20 cellular contexts compared by ENCODE assay signal in the genomic region with DNA sequence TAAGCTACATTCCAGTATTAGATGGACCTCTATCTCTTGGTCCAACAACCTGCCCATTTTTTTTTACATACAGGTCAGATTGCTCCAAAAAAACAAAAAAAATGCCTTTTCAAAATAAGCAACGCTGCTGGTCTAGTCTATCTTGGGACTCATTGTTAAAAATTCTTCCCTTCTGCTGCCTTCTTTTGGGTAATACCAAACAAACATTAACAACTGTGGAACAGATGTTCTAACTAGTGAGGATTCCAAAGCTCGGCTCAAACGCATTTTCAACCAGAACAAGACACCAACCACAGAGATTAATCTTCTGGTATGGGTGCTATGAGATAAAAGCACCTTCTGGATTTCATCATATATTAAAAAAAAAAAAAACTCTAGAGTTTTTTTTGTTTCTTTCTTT. TPM values are rescaled to one million over a fixed set of nuclear protein-coding genes. Genes with fewer than 3 reads are reported as not detected.
DNase-seq lines count a peak whose midpoint lies in the region; ATAC-seq and TF ChIP-seq lines count a peak whose summit lies in the region.
"Had no signal": no experiment of that assay in that cellular context is flagged by ENCODE, and none has a peak within 500 bp of the region (broad histone marks: within the 10 kb centered on the region; RNA-seq: fewer than 3 reads in every experiment).

No MANE protein-coding gene starts in this region.

- no peaks in the 10 kb centered on the region for H3K36me3 ChIP-seq in CD8-positive, alpha-beta T cell (ENCODE audit: insufficient read depth, low read length)
- H3K36me3 ChIP-seq: neutrophil had no signal

- CTCF ChIA-PET in CD8-positive, alpha-beta T cell (lab: Charles Lee) = no interaction called here

- H3K9me3 Mint-ChIP-seq in nephron = no peaks in the 10 kb centered on the region
- H3K9me3 Mint-ChIP-seq in CD8-positive, alpha-beta T cell = no peaks in the 10 kb centered on the region
- H3K9me3 Mint-ChIP-seq: activated naive CD4-positive, alpha-beta T cell treated with anti-CD3 and anti-CD28 coated beads, Interleukin-2, amount 50 U/mL, for 72 hours; H9 had no signal

- no peak for TF ChIP-seq CTCF in nephron (IDR thresholded peaks at IDR 0.05; ENCODE audit: unreplicated experiment in 3 of 3)
- TF ChIP-seq CTCF in CD8-positive, alpha-beta T cell (IDR thresholded peaks at IDR 0.05) = no peak

- POLR2A ChIA-PET in CD8-positive, alpha-beta T cell (lab: Charles Lee) = no interaction called here

- intact Hi-C loops in CD8-positive, alpha-beta T cell (cut with DNase I, micrococcal nuclease) = no loop called here

- H3K4me3 Mint-ChIP-seq in nephron = peak overlapping the region in 1 of 3 experiments; percentile 45
- H3K4me3 Mint-ChIP-seq in CD8-positive, alpha-beta T cell = no peak overlapping the region
- H3K4me3 Mint-ChIP-seq: activated CD8-positive, alpha-beta T cell treated with anti-CD3 and anti-CD28 coated beads, Interleukin-2, amount 10 ng/mL, durations not matched to agents 7 days and 5 days; H9 had no signal

- H3K4me1 ChIP-seq in CD8-positive, alpha-beta T cell (ENCODE audit: insufficient read depth, low read length) = peaks cover 12% of the 10 kb centered on the region

- H3K36me3 Mint-ChIP-seq in nephron (ENCODE audit: low read depth) = peaks cover 5% of the 10 kb centered on the region
- H3K36me3 Mint-ChIP-seq in CD8-positive, alpha-beta T cell = peaks cover 6% of the 10 kb centered on the region

- H3K4me3 ChIP-seq in CD8-positive, alpha-beta T cell (ENCODE audit: low read depth, low read length) = no peak overlapping the region
- H3K4me3 ChIP-seq: body of pancreas, SJSA1, testis had no signal

- no peaks in the 10 kb centered on the region for H3K27me3 ChIP-seq in CD8-positive, alpha-beta T cell (ENCODE audit: insufficient read depth, low read length)
- H3K27me3 ChIP-seq: body of pancreas, neutrophil, SJSA1, testis had no signal

- no peak for TF ChIP-seq POLR2A in GM18505 (IDR thresholded peaks at IDR 0.05; ENCODE audit: borderline replicate concordance, extremely low read depth, insufficient read depth, insufficient read length)

- peak; percentile 68 for DNase-seq in EH (ENCODE audit: low read depth)
- DNase-seq in NCI-H82 (lab: John Stamatoyannopoulos, UW) = peak; percentile 41
- DNase-seq in dedifferentiated amniotic fluid mesenchymal stem cell (ENCODE audit: extremely low spot score) = peak; percentile 47
- DNase-seq in GF-D8 (lab: John Stamatoyannopoulos, UW) = no peak
- no peak for DNase-seq in CD8-positive, alpha-beta T cell
- DNase-seq: activated CD4-positive, CD25-positive, alpha-beta regulatory T cell; activated CD8-positive, alpha-beta T cell treated with anti-CD3 and anti-CD28 coated beads, Interleukin-2, amount 10 ng/mL, durations not matched to agents 7 days and 5 days; body of pancreas; dermis blood vessel endothelial cell; H9; left ventricle myocardium superior; NCI-H1105 treated with DMSO at 0.1 percent for 48 hours; retina; testis had no signal

- H3K27ac Mint-ChIP-seq in nephron = peak overlapping the region; percentile 27 to 66 (median 48)
- H3K27ac Mint-ChIP-seq in CD8-positive, alpha-beta T cell = no peak overlapping the region
- H3K27ac Mint-ChIP-seq: activated CD8-positive, alpha-beta T cell treated with anti-CD3 and anti-CD28 coated beads, Interleukin-2, amount 10 ng/mL, durations not matched to agents 7 days and 5 days; activated naive CD4-positive, alpha-beta T cell treated with anti-CD3 and anti-CD28 coated beads, Interleukin-2, amount 50 U/mL, for 72 hours; H9 had no signal

- H3K27ac ChIP-seq in CD8-positive, alpha-beta T cell (ENCODE audit: low read depth, low read length) = no peak overlapping the region
- H3K27ac ChIP-seq: body of pancreas, neutrophil, SJSA1, testis had no signal

- no peaks in the 10 kb centered on the region for H3K27me3 Mint-ChIP-seq in nephron (ENCODE audit: low read depth)
- no peaks in the 10 kb centered on the region for H3K27me3 Mint-ChIP-seq in CD8-positive, alpha-beta T cell (ENCODE audit: low read depth)

- H3K4me1 Mint-ChIP-seq in nephron = peaks cover 74% of the 10 kb centered on the region
- peaks cover 12% of the 10 kb centered on the region for H3K4me1 Mint-ChIP-seq in CD8-positive, alpha-beta T cell (ENCODE audit: low read depth)

- no peak for ATAC-seq in HG03457 (IDR thresholded peaks at IDR 0.05; ENCODE audit: unreplicated experiment)
- no peak for ATAC-seq in GM18505 (IDR thresholded peaks at IDR 0.05; ENCODE audit: unreplicated experiment)
- no peak for ATAC-seq in CD8-positive, alpha-beta T cell
- ATAC-seq: activated CD8-positive, alpha-beta T cell treated with anti-CD3 and anti-CD28 coated beads, Interleukin-2, amount 10 ng/mL, durations not matched to agents 7 days and 5 days; activated naive CD4-positive, alpha-beta T cell treated with anti-CD3 and anti-CD28 coated beads, Interleukin-2, amount 50 U/mL, for 72 hours; body of pancreas; left ventricle myocardium superior had no signal

- H3K9me3 ChIP-seq in CD8-positive, alpha-beta T cell (ENCODE audit: low read length) = no peaks in the 10 kb centered on the region
- H3K9me3 ChIP-seq: body of pancreas, neutrophil, SJSA1, testis had no signal

RNA-seq across cellular contexts. Expression of a gene that starts 24.7 kb away (rescaled TPM):
- total RNA-seq in CD8-positive, alpha-beta T cell = 1 to 10 TPM in 1 of 2 experiments, under 1 TPM in 1; 1.00 to 1.1 TPM

Comparison
In these comparisons a context has a peak if more than half of its experiments do, and no peak if none do; other contexts are left out.
1. DNase-seq: peak in EH (single experiment), NCI-H82 (single experiment) and dedifferentiated amniotic fluid mesenchymal stem cell (single experiment); none in GF-D8 (single experiment) and CD8-positive, alpha-beta T cell (0 of 7).